ENCODE assay signal across 9 cellular contexts in the genomic region with DNA sequence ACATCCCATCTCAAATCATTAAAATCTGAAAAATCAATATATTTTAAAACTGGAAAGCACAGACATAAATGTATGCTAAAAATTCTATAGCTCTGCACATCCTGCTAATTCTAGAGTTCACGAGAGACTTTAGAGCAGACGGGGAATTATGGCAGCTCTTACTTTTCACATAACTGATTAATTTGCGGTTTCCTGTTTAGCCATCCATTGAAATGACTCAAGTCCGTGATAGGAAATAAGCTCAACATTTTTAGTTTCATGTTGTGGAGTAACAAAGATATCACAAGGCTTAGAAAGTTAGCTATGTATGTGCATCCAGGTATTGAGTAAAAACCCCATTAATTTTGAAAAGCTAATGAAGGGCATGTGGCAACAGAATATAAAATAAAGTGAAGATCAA.
DNase-seq lines count a peak whose midpoint lies in the region; ATAC-seq and TF ChIP-seq lines count a peak whose summit lies in the region.
"Had no signal": no experiment of that assay in that cellular context is flagged by ENCODE, and none has a peak within 500 bp of the region (broad histone marks: within the 10 kb centered on the region; RNA-seq: fewer than 3 reads in every experiment).

No MANE protein-coding gene starts in this region.

- H3K9me3 ChIP-seq in esophagus muscularis mucosa, result no peaks in the 10 kb centered on the region
- no peaks in the 10 kb centered on the region for H3K9me3 ChIP-seq in BE2C
- H3K9me3 ChIP-seq in neural progenitor cell (ENCODE audit: low read depth), result no peaks in the 10 kb centered on the region

- no peaks in the 10 kb centered on the region for H3F3A ChIP-seq in neural progenitor cell (ENCODE audit: low read depth)

- H3K9ac ChIP-seq in neural progenitor cell, result no peak overlapping the region

- H3K27me3 Mint-ChIP-seq in neural progenitor cell (ENCODE audit: insufficient read depth, low read depth), result no peaks in the 10 kb centered on the region

- no peak overlapping the region for H3K27ac Mint-ChIP-seq in neural progenitor cell

- peak; percentile 81 for DNase-seq in non-pigmented ciliary epithelial cell (ENCODE audit: low read depth)
- DNase-seq in esophagus muscularis mucosa (ENCODE audit: extremely low spot score), result no peak
- DNase-seq in GOT3 (lab: John Stamatoyannopoulos, UW), result no peak
- no peak for DNase-seq in BE2C
- DNase-seq in neural progenitor cell (ENCODE audit: low spot score), result no peak
- DNase-seq: nephron progenitor cell had no signal

- H3K9me3 Mint-ChIP-seq in neural progenitor cell, result no peaks in the 10 kb centered on the region
- H3K9me3 Mint-ChIP-seq: nephron progenitor cell had no signal

- H3K4me3 Mint-ChIP-seq in neural progenitor cell, result no peak overlapping the region
- H3K4me3 Mint-ChIP-seq: nephron progenitor cell had no signal

- H3K4me2 ChIP-seq in neural progenitor cell, result no peak overlapping the region

- peak; percentile 79 for ATAC-seq in GM19452 (IDR thresholded peaks at IDR 0.05; ENCODE audit: unreplicated experiment)
- peak; percentile 89 for ATAC-seq in HG03378 (IDR thresholded peaks at IDR 0.05; ENCODE audit: unreplicated experiment)

- H4K20me1 ChIP-seq in neural progenitor cell (ENCODE audit: low read depth), result no peaks in the 10 kb centered on the region

- peak overlapping the region; percentile 30 for H3K4me3 ChIP-seq in WI38 (ENCODE audit: low read depth, low read length)
- H3K4me3 ChIP-seq in esophagus muscularis mucosa, result no peak overlapping the region
- H3K4me3 ChIP-seq in BE2C (ENCODE audit: low read depth, low read length), result no peak overlapping the region
- H3K4me3 ChIP-seq in neural progenitor cell, result no peak overlapping the region

- no peak for TF ChIP-seq CTCF in WI38 (IDR thresholded peaks at IDR 0.05; ENCODE audit: low read depth, low read length)
- no peak for TF ChIP-seq CTCF in esophagus muscularis mucosa (IDR thresholded peaks at IDR 0.05)
- TF ChIP-seq CTCF in BE2C (IDR thresholded peaks at IDR 0.05; ENCODE audit: low read depth, low read length), result no peak
- TF ChIP-seq CTCF in neural progenitor cell (IDR thresholded peaks at IDR 0.05), result no peak

- H3K4me1 Mint-ChIP-seq in neural progenitor cell, result peaks cover 14% of the 10 kb centered on the region

- 77% methylated on average over 4 of the region's 4 CpGs for WGBS in esophagus muscularis mucosa

- H3K36me3 ChIP-seq in esophagus muscularis mucosa, result peaks cover 7 to 24% (median 14%) of the 10 kb centered on the region in 4 donors
- no peaks in the 10 kb centered on the region for H3K36me3 ChIP-seq in BE2C
- H3K36me3 ChIP-seq in neural progenitor cell, result no peaks in the 10 kb centered on the region

- H3K36me3 Mint-ChIP-seq in neural progenitor cell, result peaks cover 14% of the 10 kb centered on the region

- H3K27ac ChIP-seq in esophagus muscularis mucosa (replicated peaks in 1 of 4) (no peak overlapping the region), neural progenitor cell (no peak overlapping the region)

- intact Hi-C loops in esophagus muscularis mucosa (cut with DNase I), result no loop called here

- no peak for TF ChIP-seq POLR2A in esophagus muscularis mucosa (IDR thresholded peaks at IDR 0.05; ENCODE audit: low read depth)

- H3K4me1 ChIP-seq in esophagus muscularis mucosa (peaks cover 0 to 4% (median 3%) of the 10 kb centered on the region in 4 donors), BE2C (no peaks in the 10 kb centered on the region), neural progenitor cell (peaks cover 11% of the 10 kb centered on the region)

- H3K27me3 ChIP-seq in esophagus muscularis mucosa (no peaks in the 10 kb centered on the region), BE2C (peaks cover 8% of the 10 kb centered on the region), neural progenitor cell (no peaks in the 10 kb centered on the region)

- H3K79me2 ChIP-seq in neural progenitor cell (ENCODE audit: low read depth), result no peaks in the 10 kb centered on the region

- H2AFZ ChIP-seq in neural progenitor cell (replicated peaks), result no peak overlapping the region

- no peak for TF ChIP-seq EP300 in esophagus muscularis mucosa (IDR thresholded peaks at IDR 0.05)
